1 cellular context compared by ENCODE assay signal in the genomic region with DNA sequence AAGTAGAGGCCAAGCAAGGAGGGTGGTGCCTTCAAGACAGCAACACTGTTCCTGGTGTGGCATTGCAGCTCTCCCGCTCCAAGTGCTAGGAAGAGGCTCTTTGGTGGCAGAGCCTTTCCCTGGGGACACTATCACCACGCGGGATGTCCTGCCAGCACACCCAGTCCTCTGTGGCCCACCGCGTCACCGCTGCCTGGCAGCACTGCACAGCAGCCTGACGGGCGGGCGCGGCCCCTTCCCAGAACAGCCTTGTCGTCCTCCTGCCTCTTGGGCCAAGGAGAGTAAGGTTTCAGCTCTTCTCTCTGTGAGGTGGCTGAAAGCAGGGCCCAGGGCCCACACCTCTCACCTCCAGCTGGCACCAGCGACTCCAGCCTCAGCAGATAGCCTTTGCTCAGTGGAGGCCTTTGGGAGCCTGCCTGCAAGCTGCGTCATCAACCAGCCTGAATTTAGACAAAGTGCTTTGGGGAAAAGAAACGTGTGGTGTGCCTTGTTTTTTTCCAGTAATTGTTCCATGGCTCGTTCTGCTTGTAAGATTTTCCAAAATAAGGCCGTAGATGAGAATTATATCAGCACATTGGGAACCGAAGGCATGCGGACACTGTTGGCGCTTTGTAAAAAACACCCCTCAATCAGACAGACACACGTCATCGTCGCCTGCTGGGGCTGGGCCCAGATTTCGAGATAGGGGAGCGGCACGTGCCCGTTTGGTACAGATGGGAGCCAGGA.
TF ChIP-seq lines count a peak whose summit lies in the region.

No MANE protein-coding gene starts in this region.

TF ChIP-seq in HepG2, 621 proteins besides CTCF, POLR2A, EP300 and RAD21 (continued from another document):
- TF ChIP-seq AGO2 (optimal IDR thresholded peaks at IDR 0.05; ENCODE audit: low read depth, low read length) (peak; percentile 63), SP5 (CRISPR knock-in tag; IDR thresholded peaks at IDR 0.05; ENCODE audit: borderline replicate concordance, low read depth) (no peak), RBM22 (optimal IDR thresholded peaks at IDR 0.05; ENCODE audit: low read length) (peak; percentile 46), FOXP1 (IDR thresholded peaks at IDR 0.05) (no peak), FOXP1 (CRISPR knock-in tag; IDR thresholded peaks at IDR 0.05) (no peak)
- TF ChIP-seq, protein P1, sequence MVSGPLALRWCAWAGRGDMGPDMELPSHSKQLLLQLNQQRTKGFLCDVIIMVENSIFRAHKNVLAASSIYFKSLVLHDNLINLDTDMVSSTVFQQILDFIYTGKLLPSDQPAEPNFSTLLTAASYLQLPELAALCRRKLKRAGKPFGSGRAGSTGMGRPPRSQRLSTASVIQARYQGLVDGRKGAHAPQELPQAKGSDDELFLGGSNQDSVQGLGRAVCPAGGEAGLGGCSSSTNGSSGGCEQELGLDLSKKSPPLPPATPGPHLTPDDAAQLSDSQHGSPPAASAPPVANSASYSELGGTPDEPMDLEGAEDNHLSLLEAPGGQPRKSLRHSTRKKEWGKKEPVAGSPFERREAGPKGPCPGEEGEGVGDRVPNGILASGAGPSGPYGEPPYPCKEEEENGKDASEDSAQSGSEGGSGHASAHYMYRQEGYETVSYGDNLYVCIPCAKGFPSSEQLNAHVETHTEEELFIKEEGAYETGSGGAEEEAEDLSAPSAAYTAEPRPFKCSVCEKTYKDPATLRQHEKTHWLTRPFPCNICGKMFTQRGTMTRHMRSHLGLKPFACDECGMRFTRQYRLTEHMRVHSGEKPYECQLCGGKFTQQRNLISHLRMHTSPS (CRISPR knock-in tag; IDR thresholded peaks at IDR 0.05; ENCODE audit: low read depth), result no peak
